ENCODE assay signal across 9 cellular contexts in the genomic region with DNA sequence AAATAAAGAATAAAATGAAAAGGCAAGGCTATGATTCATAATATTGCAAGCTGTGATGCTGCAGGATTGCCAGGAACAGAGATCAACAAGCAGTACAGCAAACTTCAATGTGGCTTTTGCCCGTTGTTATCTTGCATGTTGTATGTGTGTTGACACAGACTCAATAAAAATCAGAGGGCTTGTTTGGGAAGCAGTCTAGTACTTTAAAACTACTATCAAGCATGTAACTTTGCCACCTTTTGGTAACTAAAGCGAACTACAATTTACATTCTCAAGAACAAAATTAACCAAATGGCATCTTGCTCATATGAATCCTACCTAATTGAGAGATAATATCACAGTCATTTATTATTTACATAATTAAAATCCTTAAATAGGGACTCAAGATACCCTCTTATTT.
DNase-seq lines count a peak whose midpoint lies in the region; ATAC-seq and TF ChIP-seq lines count a peak whose summit lies in the region.
"Had no signal": no experiment of that assay in that cellular context is flagged by ENCODE, and none has a peak within 500 bp of the region (broad histone marks: within the 10 kb centered on the region; RNA-seq: fewer than 3 reads in every experiment).

No MANE protein-coding gene starts in this region.

- peak; percentile 43 for ATAC-seq in GM18861 (IDR thresholded peaks at IDR 0.05; ENCODE audit: unreplicated experiment)
- no peak for ATAC-seq in stimulated activated naive CD8-positive, alpha-beta T cell treated with anti-CD3 and anti-CD28 coated beads, Interleukin-15, amount 100 ng/mL, for 72 hours
- ATAC-seq in GM19463 (IDR thresholded peaks at IDR 0.05; ENCODE audit: unreplicated experiment), result no peak
- ATAC-seq in GM21717 (IDR thresholded peaks at IDR 0.05; ENCODE audit: unreplicated experiment), result no peak

- H3K4me1 Mint-ChIP-seq in type B pancreatic cell (ENCODE audit: unreplicated experiment), result no peaks in the 10 kb centered on the region
- H3K4me1 Mint-ChIP-seq in stimulated activated naive CD8-positive, alpha-beta T cell treated with anti-CD3 and anti-CD28 coated beads, Interleukin-15, amount 100 ng/mL, for 72 hours, result no peaks in the 10 kb centered on the region

- TF ChIP-seq CTCF in epithelial cell of proximal tubule (conservative IDR thresholded peaks at IDR 0.05; ENCODE audit: low read depth, low read length), result peak; percentile 45
- peak; percentile 67 for TF ChIP-seq CTCF in type B pancreatic cell (conservative IDR thresholded peaks at IDR 0.05)

- no peaks in the 10 kb centered on the region for H3K36me3 Mint-ChIP-seq in type B pancreatic cell

- no peak overlapping the region for H3K4me3 ChIP-seq in epithelial cell of proximal tubule (ENCODE audit: low read depth, low read length)
- H3K4me3 ChIP-seq: skin epidermis had no signal

- no peaks in the 10 kb centered on the region for H3K27me3 Mint-ChIP-seq in type B pancreatic cell
- H3K27me3 Mint-ChIP-seq in stimulated activated naive CD8-positive, alpha-beta T cell treated with anti-CD3 and anti-CD28 coated beads, Interleukin-15, amount 100 ng/mL, for 72 hours, result no peaks in the 10 kb centered on the region

- DNase-seq in A172 (ENCODE audit: low spot score), result peak; percentile 52
- peak; percentile 11 for DNase-seq in NCI-H345 treated with DMSO at 0.1 percent for 48 hours (lab: John Stamatoyannopoulos, UW; ENCODE audit: unreplicated experiment)
- no peak for DNase-seq in epithelial cell of proximal tubule (ENCODE audit: low read depth)
- no peak for DNase-seq in type B pancreatic cell (ENCODE audit: extremely low spot score, unreplicated experiment)
- DNase-seq in stimulated activated naive CD8-positive, alpha-beta T cell treated with anti-CD3 and anti-CD28 coated beads, Interleukin-15, amount 100 ng/mL, for 72 hours, result no peak

- no peaks in the 10 kb centered on the region for H3K9me3 Mint-ChIP-seq in type B pancreatic cell
- no peaks in the 10 kb centered on the region for H3K9me3 Mint-ChIP-seq in stimulated activated naive CD8-positive, alpha-beta T cell treated with anti-CD3 and anti-CD28 coated beads, Interleukin-15, amount 100 ng/mL, for 72 hours

- no peak overlapping the region for H3K4me3 Mint-ChIP-seq in type B pancreatic cell
- no peak overlapping the region for H3K4me3 Mint-ChIP-seq in stimulated activated naive CD8-positive, alpha-beta T cell treated with anti-CD3 and anti-CD28 coated beads, Interleukin-15, amount 100 ng/mL, for 72 hours

- no peak overlapping the region for H3K27ac Mint-ChIP-seq in type B pancreatic cell
- no peak overlapping the region for H3K27ac Mint-ChIP-seq in stimulated activated naive CD8-positive, alpha-beta T cell treated with anti-CD3 and anti-CD28 coated beads, Interleukin-15, amount 100 ng/mL, for 72 hours

Comparison
In these comparisons a context has a peak if more than half of its experiments do, and no peak if none do; other contexts are left out.
1. DNase-seq: peak in A172 (single experiment) and NCI-H345 treated with DMSO at 0.1 percent for 48 hours (single experiment); none in epithelial cell of proximal tubule (single experiment), type B pancreatic cell (single experiment) and stimulated activated naive CD8-positive, alpha-beta T cell treated with anti-CD3 and anti-CD28 coated beads, Interleukin-15, amount 100 ng/mL, for 72 hours (0 of 2).